23 cellular contexts compared by ENCODE assay signal in the genomic region with DNA sequence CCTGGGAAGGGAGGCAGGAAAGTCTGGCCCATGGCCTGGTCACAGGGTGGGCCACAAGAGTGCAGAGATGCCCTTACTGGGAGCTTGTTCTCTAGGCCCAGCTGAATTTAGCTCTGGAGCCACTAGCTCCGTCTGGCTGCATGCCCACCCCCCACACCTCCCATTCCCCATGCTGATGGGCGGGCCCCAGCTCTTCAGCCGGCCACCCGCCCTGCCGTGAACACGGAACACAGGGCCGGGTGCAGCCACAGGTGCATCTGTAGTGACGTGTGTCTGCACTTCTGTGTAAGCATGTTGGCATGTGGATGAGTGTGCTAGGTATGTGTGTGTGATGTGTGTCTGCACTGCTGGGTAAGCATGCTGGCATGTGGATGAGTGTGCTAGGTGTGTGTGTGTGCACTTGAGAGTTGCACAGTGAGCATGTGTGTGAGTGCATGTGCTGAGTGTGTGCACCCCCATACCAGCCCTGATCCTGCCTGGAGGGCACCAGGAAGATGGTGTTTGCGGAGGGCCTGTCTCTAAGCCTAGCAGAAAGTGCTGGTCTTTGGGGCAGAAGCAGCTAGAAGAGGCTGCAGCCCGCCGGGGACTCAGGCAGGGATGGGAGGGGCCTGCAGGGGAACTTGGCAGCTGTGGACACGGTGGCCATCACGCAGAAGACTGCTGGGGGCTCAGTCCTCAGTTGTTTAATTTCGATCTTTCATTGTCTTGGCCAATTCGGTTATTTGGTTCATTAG.
"Had no signal": no experiment of that assay in that cellular context is flagged by ENCODE, and none has a peak within 500 bp of the region (broad histone marks: within the 10 kb centered on the region; RNA-seq: fewer than 3 reads in every experiment).

No MANE protein-coding gene starts in this region.

- H3K27ac ChIP-seq: epithelial cell of prostate, skin epidermis, thoracic aorta, upper lobe of right lung, VCaP had no signal

- H3K4me1 ChIP-seq: upper lobe of right lung had no signal

- H3K4me3 ChIP-seq: dorsolateral prefrontal cortex, skin epidermis, thoracic aorta, upper lobe of right lung had no signal

- H3K9me3 ChIP-seq: thoracic aorta, upper lobe of right lung had no signal

- DNase-seq: activated CD4-positive, alpha-beta T cell treated with anti-CD3 and anti-CD28 coated beads for 1 hour; activated CD8-positive, alpha-beta memory T cell treated with anti-CD3 and anti-CD28 coated beads for 24 hours; activated naive CD4-positive, alpha-beta T cell; activated naive CD8-positive, alpha-beta T cell treated with anti-CD3 and anti-CD28 coated beads for 36 hours; amniotic stem cell; central memory CD4-positive, alpha-beta T cell; foreskin fibroblast; hippocampal formation; mammary epithelial cell; midbrain; nucleus accumbens; retina; stimulated activated CD4-positive, alpha-beta T cell treated with anti-CD3 and anti-CD28 coated beads, Interleukin-4, amount 100 ng/mL, for 24 hours; T-helper 2 cell; upper lobe of right lung had no signal

- ATAC-seq: stimulated activated effector memory CD8-positive, alpha-beta T cell treated with anti-CD3 and anti-CD28 coated beads, Interleukin-12 subunit alpha, Interleukin-12 subunit beta, amount 100 ng/mL, for 72 hours had no signal

- H3K36me3 ChIP-seq: thoracic aorta, upper lobe of right lung had no signal

- H3K27me3 ChIP-seq: dorsolateral prefrontal cortex had no signal

- FAIRE-seq: colon, islet of Langerhans had no signal
